ENCODE assay signal across 1 cellular context in the genomic region with DNA sequence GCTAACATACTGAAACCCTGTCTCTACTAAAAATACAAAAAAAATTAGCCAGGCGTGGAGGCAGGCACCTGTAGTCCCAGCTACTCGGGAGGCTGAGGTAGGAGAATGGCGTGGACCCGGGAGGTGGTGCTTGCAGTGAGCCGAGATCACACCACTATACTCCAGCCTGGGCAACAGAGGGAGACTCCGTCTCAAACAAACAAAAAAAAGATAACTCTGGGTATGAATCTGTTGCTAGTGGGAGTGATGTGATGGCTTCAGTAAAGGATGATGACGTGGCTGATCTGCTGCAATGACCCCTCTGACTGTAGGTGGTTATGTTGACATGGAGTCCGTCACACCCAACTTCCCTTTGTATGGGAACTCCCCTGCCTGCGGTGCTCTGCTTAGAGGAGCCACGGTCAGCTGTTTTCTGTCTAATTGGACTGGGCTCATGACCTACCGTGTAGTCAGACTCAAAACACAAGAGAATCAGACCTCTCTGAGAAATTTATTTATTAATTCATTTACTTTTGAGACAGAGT.
TF ChIP-seq lines count a peak whose summit lies in the region.

No MANE protein-coding gene starts in this region.

TF ChIP-seq in K562, 482 proteins besides CTCF, POLR2A, EP300 and RAD21 (continued from another document):
- TF ChIP-seq, protein P1, sequence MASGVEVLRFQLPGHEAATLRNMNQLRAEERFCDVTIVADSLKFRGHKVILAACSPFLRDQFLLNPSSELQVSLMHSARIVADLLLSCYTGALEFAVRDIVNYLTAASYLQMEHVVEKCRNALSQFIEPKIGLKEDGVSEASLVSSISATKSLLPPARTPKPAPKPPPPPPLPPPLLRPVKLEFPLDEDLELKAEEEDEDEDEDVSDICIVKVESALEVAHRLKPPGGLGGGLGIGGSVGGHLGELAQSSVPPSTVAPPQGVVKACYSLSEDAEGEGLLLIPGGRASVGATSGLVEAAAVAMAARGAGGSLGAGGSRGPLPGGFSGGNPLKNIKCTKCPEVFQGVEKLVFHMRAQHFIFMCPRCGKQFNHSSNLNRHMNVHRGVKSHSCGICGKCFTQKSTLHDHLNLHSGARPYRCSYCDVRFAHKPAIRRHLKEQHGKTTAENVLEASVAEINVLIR (CRISPR knock-in tag; IDR thresholded peaks at IDR 0.05), result 0 out of 2 replicates have a peak, but pooled peaks have one; percentile 46
- TF ChIP-seq SIN3A (IDR thresholded peaks at IDR 0.05; ENCODE audit: borderline replicate concordance in 2 of 2, control insufficient read depth in 1 of 2, low read depth in 2 of 2, low read length in 2 of 2) (peak in 1 of 2 experiments; percentile 17; a peak in 1 of 4 replicates), SMAD4 (CRISPR knock-in tag; conservative IDR thresholded peaks at IDR 0.05) (peak; percentile 44; the same call in 1 of the 2 replicates), ESRRA (IDR thresholded peaks at IDR 0.05; ENCODE audit: borderline replicate concordance, low read depth) (peak; percentile 32; the same call in 1 of the 2 replicates), NRF1 (conservative IDR thresholded peaks at IDR 0.05 in 1 of 2, IDR thresholded peaks at IDR 0.05 in 1 of 2) (0 out of 4 replicates have a peak, but pooled peaks of 1 of the 2 experiments have one; percentile 26), BCOR (IDR thresholded peaks at IDR 0.05) (0 out of 2 replicates have a peak, but pooled peaks have one; percentile 13), CREB1 (IDR thresholded peaks at IDR 0.05) (peak; percentile 83), CREB1 (CRISPR knock-in tag; IDR thresholded peaks at IDR 0.05) (peak; percentile 66; the same call in 1 of the 2 replicates), TRIM28 (IDR thresholded peaks at IDR 0.05) (peak; percentile 24; the same call in 1 of the 2 replicates), SRSF3 (IDR thresholded peaks at IDR 0.05; ENCODE audit: insufficient read depth, low read length) (no peak), ZEB2 (IDR thresholded peaks at IDR 0.05) (peak; percentile 35; the same call in 1 of the 2 replicates), ETS1 (conservative IDR thresholded peaks at IDR 0.05; ENCODE audit: control insufficient read depth, low read depth, low read length) (no peak), ZNF121 (CRISPR knock-in tag; conservative IDR thresholded peaks at IDR 0.05) (no peak), KLF6 (CRISPR knock-in tag; IDR thresholded peaks at IDR 0.05; ENCODE audit: borderline replicate concordance) (no peak), GATAD2A (IDR thresholded peaks at IDR 0.05) (peak; percentile 71), HMBOX1 (IDR thresholded peaks at IDR 0.05) (peak; percentile 53; the same call in 1 of the 2 replicates), SMARCA4 (IDR thresholded peaks at IDR 0.05) (0 out of 2 replicates have a peak, but pooled peaks have one; percentile 24)
- TF ChIP-seq, protein P2, sequence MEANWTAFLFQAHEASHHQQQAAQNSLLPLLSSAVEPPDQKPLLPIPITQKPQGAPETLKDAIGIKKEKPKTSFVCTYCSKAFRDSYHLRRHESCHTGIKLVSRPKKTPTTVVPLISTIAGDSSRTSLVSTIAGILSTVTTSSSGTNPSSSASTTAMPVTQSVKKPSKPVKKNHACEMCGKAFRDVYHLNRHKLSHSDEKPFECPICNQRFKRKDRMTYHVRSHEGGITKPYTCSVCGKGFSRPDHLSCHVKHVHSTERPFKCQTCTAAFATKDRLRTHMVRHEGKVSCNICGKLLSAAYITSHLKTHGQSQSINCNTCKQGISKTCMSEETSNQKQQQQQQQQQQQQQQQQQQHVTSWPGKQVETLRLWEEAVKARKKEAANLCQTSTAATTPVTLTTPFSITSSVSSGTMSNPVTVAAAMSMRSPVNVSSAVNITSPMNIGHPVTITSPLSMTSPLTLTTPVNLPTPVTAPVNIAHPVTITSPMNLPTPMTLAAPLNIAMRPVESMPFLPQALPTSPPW (CRISPR knock-in tag; IDR thresholded peaks at IDR 0.05), result peak; percentile 36; the same call in 1 of the 2 replicates
- TF ChIP-seq, protein P3, sequence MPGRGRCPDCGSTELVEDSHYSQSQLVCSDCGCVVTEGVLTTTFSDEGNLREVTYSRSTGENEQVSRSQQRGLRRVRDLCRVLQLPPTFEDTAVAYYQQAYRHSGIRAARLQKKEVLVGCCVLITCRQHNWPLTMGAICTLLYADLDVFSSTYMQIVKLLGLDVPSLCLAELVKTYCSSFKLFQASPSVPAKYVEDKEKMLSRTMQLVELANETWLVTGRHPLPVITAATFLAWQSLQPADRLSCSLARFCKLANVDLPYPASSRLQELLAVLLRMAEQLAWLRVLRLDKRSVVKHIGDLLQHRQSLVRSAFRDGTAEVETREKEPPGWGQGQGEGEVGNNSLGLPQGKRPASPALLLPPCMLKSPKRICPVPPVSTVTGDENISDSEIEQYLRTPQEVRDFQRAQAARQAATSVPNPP (IDR thresholded peaks at IDR 0.05; ENCODE audit: borderline replicate concordance, insufficient read depth, insufficient read length), result no peak
